ENCODE assay signal across 22 cellular contexts in the genomic region with DNA sequence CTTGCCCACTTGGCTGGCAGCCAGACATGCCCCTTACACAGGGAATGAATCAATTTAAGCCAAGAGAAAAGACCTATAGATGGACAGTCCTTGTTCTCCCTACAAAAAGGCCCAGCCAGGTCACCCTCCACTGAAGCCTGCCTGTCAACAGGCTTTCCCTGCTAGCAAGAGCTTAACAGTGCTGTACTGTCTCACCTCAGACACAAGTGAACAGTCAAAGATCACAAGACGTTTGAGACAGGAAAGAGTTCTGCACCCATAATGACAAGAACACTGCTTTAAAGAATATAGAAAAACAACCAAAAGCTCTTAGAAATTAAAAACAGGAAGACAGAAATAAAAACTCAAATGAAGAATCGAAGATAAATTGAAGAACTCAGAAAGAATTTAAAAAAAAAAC. TPM values are rescaled to one million over a fixed set of nuclear protein-coding genes. Genes with fewer than 3 reads are reported as not detected.
"Had no signal": no experiment of that assay in that cellular context is flagged by ENCODE, and none has a peak within 500 bp of the region (broad histone marks: within the 10 kb centered on the region; RNA-seq: fewer than 3 reads in every experiment).

No MANE protein-coding gene starts in this region.

- H3K4me1 Mint-ChIP-seq: stimulated activated memory B cell treated with anti-CD40 and anti-IgM and Interleukin-4, amounts not matched to agents 10 μg/mL and 1 μg/mL and 100 μg/mL, for 72 hours had no signal

- DNase-seq: dermis blood vessel endothelial cell; effector CD4-positive, alpha-beta T cell; heart right ventricle; hypothalamus; kidney glomerular epithelial cell; mesendoderm; naive B cell; posterior cingulate gyrus; spleen; stimulated activated CD4-positive, alpha-beta T cell treated with anti-CD3 and anti-CD28 coated beads, Interleukin-15, amount 100 ng/mL, for 24 hours; stimulated activated CD4-positive, alpha-beta T cell treated with anti-CD3 and anti-CD28 coated beads, Interleukin-1b, Interleukin-23, amount 100 ng/mL, for 48 hours; stimulated activated CD4-positive, alpha-beta T cell treated with anti-CD3 and anti-CD28 coated beads, Interleukin-4, amount 100 ng/mL, for 24 hours; tibial artery; upper lobe of left lung; uterus had no signal

- H3K4me3 Mint-ChIP-seq: naive B cell; stimulated activated memory B cell treated with anti-CD40 and anti-IgM and Interleukin-4, amounts not matched to agents 10 μg/mL and 1 μg/mL and 100 μg/mL, for 72 hours; stimulated activated naive CD8-positive, alpha-beta T cell treated with anti-CD3 and anti-CD28 coated beads, Interleukin-15, Interleukin-2, amounts not matched to agents 100 ng/mL and 50 ng/mL, for 24 hours had no signal

- ATAC-seq: heart right ventricle; sciatic nerve; stimulated activated memory B cell treated with anti-CD40 and anti-IgM and Interleukin-4, amounts not matched to agents 10 μg/mL and 1 μg/mL and 100 μg/mL, for 72 hours had no signal

- H3K9me3 Mint-ChIP-seq: stimulated activated memory B cell treated with anti-CD40 and anti-IgM and Interleukin-4, amounts not matched to agents 10 μg/mL and 1 μg/mL and 100 μg/mL, for 72 hours; stimulated activated naive CD8-positive, alpha-beta T cell treated with anti-CD3 and anti-CD28 coated beads, Interleukin-15, Interleukin-2, amounts not matched to agents 100 ng/mL and 50 ng/mL, for 24 hours had no signal

- H3K27ac Mint-ChIP-seq: stimulated activated memory B cell treated with anti-CD40 and anti-IgM and Interleukin-4, amounts not matched to agents 10 μg/mL and 1 μg/mL and 100 μg/mL, for 72 hours; stimulated activated naive CD8-positive, alpha-beta T cell treated with anti-CD3 and anti-CD28 coated beads, Interleukin-15, Interleukin-2, amounts not matched to agents 100 ng/mL and 50 ng/mL, for 24 hours had no signal

- H3K36me3 Mint-ChIP-seq: naive B cell; stimulated activated memory B cell treated with anti-CD40 and anti-IgM and Interleukin-4, amounts not matched to agents 10 μg/mL and 1 μg/mL and 100 μg/mL, for 72 hours had no signal

RNA-seq across cellular contexts. Expression of a gene that starts 4.6 kb away (rescaled TPM):
- total RNA-seq: dermis blood vessel endothelial cell, glomerular endothelial cell, pulmonary artery endothelial cell, skeletal muscle tissue, upper lobe of left lung had no signal

RNA-seq across cellular contexts. Expression of a gene that starts 33.7 kb away (rescaled TPM):
- total RNA-seq: dermis blood vessel endothelial cell, glomerular endothelial cell, lung microvascular endothelial cell, pulmonary artery endothelial cell had no signal
